ENCODE assay signal across 1 cellular context in genomic region chr3:47851888-47852603, GRCh38.
TF ChIP-seq lines count a peak whose summit lies in the region.

No MANE protein-coding gene starts in this region.

TF ChIP-seq in HEK293, 187 proteins besides CTCF, POLR2A, EP300 and RAD21 (continued from another document):
- no peak for TF ChIP-seq ZBTB10 (tag by site-specific recombination; IDR thresholded peaks at IDR 0.05)
TF ChIP-seq in HEK293: peak in this region for 2.
